Comparison of ENCODE assay signal across 8 cellular contexts in genomic region chr16:75000481-75001081, GRCh38. TPM values are rescaled to one million over a fixed set of nuclear protein-coding genes. Genes with fewer than 3 reads are reported as not detected.
DNase-seq lines count a peak whose midpoint lies in the region; ATAC-seq and TF ChIP-seq lines count a peak whose summit lies in the region.

No MANE protein-coding gene starts in this region.

- peaks cover 19% of the 10 kb centered on the region for H3K4me1 Mint-ChIP-seq in glutamatergic neuron (ENCODE audit: low read depth, unreplicated experiment)

- H3K27ac ChIP-seq in WERI-Rb-1, result no peak overlapping the region
- H3K27ac ChIP-seq in psoas muscle, result peak overlapping the region; percentile 84

- ATAC-seq in psoas muscle (peak in 1 of 4 donors; percentile 7), GM18502 (IDR thresholded peaks at IDR 0.05; ENCODE audit: poor library complexity, unreplicated experiment) (no peak)

- TF ChIP-seq CTCF in WERI-Rb-1 (IDR thresholded peaks at IDR 0.05; ENCODE audit: low read depth, low read length) (no peak), glutamatergic neuron (IDR thresholded peaks at IDR 0.05; ENCODE audit: partially characterized antibody, unreplicated experiment) (no peak), psoas muscle (IDR thresholded peaks at IDR 0.05) (peak; percentile 10)

- H3K27me3 Mint-ChIP-seq in glutamatergic neuron (ENCODE audit: unreplicated experiment), result peaks cover 13% of the 10 kb centered on the region

- H3K4me3 Mint-ChIP-seq in glutamatergic neuron (ENCODE audit: unreplicated experiment), result peak overlapping the region; percentile 99

- no peaks in the 10 kb centered on the region for H3K36me3 Mint-ChIP-seq in glutamatergic neuron (ENCODE audit: unreplicated experiment)

- peaks cover 9% of the 10 kb centered on the region for H3K9me3 Mint-ChIP-seq in glutamatergic neuron (ENCODE audit: unreplicated experiment)

- peak overlapping the region; percentile 86 for H3K27ac Mint-ChIP-seq in glutamatergic neuron (ENCODE audit: unreplicated experiment)

- intact Hi-C loops in psoas muscle (cut with DNase I), result loop anchor here in 1 of 2 donors (5.0 kb wide), 1 partner anchor 42 kb away; no protein-coding TSS in a partner anchor

- DNase-seq in NK-92 treated with Interleukin-12 subunit alpha and Interleukin-12 subunit beta, amount 100 ng/mL, for 24 hours (lab: John Stamatoyannopoulos, UW), result peak; percentile 25
- no peak for DNase-seq in NK-92 (lab: John Stamatoyannopoulos, UW; ENCODE audit: unreplicated experiment)
- DNase-seq in WERI-Rb-1, result no peak
- peak; percentile 34 for DNase-seq in glutamatergic neuron
- DNase-seq in psoas muscle, result no peak
- DNase-seq in NCI-H2196 (lab: John Stamatoyannopoulos, UW; ENCODE audit: unreplicated experiment), result no peak
- no peak for DNase-seq in cerebellar nuclear complex (lab: John Stamatoyannopoulos, UW)

- H3K27me3 ChIP-seq in WERI-Rb-1 (ENCODE audit: insufficient read depth, low read depth, severe bottlenecking) (no peaks in the 10 kb centered on the region), psoas muscle (ENCODE audit: insufficient read depth in 3 of 3, low read length in 2 of 3) (no peaks in the 10 kb centered on the region)

- H3K4me1 ChIP-seq in psoas muscle, result peaks cover 40% of the 10 kb centered on the region

- H3K4me3 ChIP-seq in WERI-Rb-1 (ENCODE audit: low read depth, low read length) (peak overlapping the region; percentile 81), psoas muscle (peak overlapping the region; percentile 97)

- peaks cover 14% of the 10 kb centered on the region for H3K36me3 ChIP-seq in WERI-Rb-1
- peaks cover 0 to 3% of the 10 kb centered on the region in 2 donors for H3K36me3 ChIP-seq in psoas muscle (ENCODE audit: insufficient read depth in 1 of 2, low read depth in 1 of 2)

- H3K9me3 ChIP-seq in WERI-Rb-1 (ENCODE audit: severe bottlenecking), result no peaks in the 10 kb centered on the region
- no peaks in the 10 kb centered on the region for H3K9me3 ChIP-seq in psoas muscle

- WGBS in psoas muscle, 3 donors, result 2 to 7% (median 7%) methylated on average over 15 of the region's 15 CpGs

RNA-seq across cellular contexts. Expression of gene ZNRF1, which starts 1.8 kb away (rescaled TPM):
- 55.3 TPM for total RNA-seq in glutamatergic neuron (ENCODE audit: unreplicated experiment)
- total RNA-seq in psoas muscle, result 10 to 100 TPM; 21.1 to 57.0 (median 36.1) TPM
- 10 to 100 TPM in 2 of 3 donors, 1 to 10 TPM in 1; 6.7 to 27.4 (median 15.5) TPM for polyA plus RNA-seq in psoas muscle

RNA-seq across cellular contexts. Expression of gene WDR59, which starts 15.7 kb away (rescaled TPM):
- 65.9 TPM for total RNA-seq in glutamatergic neuron (ENCODE audit: unreplicated experiment)
- 10 to 100 TPM; 30.6 to 48.2 (median 31.7) TPM for total RNA-seq in psoas muscle
- 10 to 100 TPM; 12.0 to 24.0 (median 14.7) TPM for polyA plus RNA-seq in psoas muscle

Comparison
In these comparisons a context has a peak if more than half of its experiments do, and no peak if none do; other contexts are left out.
1. DNase-seq: peak in NK-92 treated with Interleukin-12 subunit alpha and Interleukin-12 subunit beta, amount 100 ng/mL, for 24 hours (single experiment) and glutamatergic neuron (single experiment); none in NK-92 (single experiment), WERI-Rb-1 (single experiment), psoas muscle (0 of 2), NCI-H2196 (single experiment) and cerebellar nuclear complex (0 of 2).